Comparison of ENCODE assay signal across 13 cellular contexts in the genomic region with DNA sequence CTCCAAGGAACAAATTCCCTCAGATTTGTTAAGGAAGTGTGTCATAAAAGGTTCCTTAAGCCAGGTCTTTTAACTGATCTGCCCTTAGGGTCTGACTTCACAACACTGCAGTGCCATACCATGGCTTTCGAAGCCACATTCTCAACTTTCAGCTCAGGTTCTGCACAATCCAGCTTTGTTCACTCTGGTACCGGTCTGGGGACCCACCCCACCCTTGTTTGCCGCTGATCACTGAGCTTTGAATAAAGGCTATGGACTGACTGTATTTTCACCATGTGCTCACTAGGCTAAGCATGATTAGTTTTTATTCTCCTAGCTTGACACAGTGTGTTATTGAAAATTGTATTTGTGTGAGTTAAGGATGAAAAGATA. TPM values are rescaled to one million over a fixed set of nuclear protein-coding genes. Genes with fewer than 3 reads are reported as not detected.
DNase-seq lines count a peak whose midpoint lies in the region; ATAC-seq and TF ChIP-seq lines count a peak whose summit lies in the region.
"Had no signal": no experiment of that assay in that cellular context is flagged by ENCODE, and none has a peak within 500 bp of the region (broad histone marks: within the 10 kb centered on the region; RNA-seq: fewer than 3 reads in every experiment).

No MANE protein-coding gene starts in this region.

- peak overlapping the region; percentile 42 for H3K27ac ChIP-seq in osteoblast (ENCODE audit: low read depth, low read length)
- no peak overlapping the region for H3K27ac ChIP-seq in uterus
- H3K27ac ChIP-seq: vagina had no signal

- H3K9me3 ChIP-seq in osteoblast (ENCODE audit: low read depth, low read length) (no peaks in the 10 kb centered on the region), uterus (no peaks in the 10 kb centered on the region)
- H3K9me3 ChIP-seq: vagina had no signal

- H2AFZ ChIP-seq in osteoblast (ENCODE audit: low read length), result no peak overlapping the region

- peaks cover 36% of the 10 kb centered on the region in 2 donors for H3K4me1 Mint-ChIP-seq in natural killer cell treated with Interleukin-12 subunit alpha and Interleukin-12 subunit beta and Interleukin-15 and Interleukin-18, amount 100 ng/mL, for 72 hours (ENCODE audit: low read depth in 2 of 2)
- peaks cover 52 to 58% of the 10 kb centered on the region in 2 donors for H3K4me1 Mint-ChIP-seq in natural killer cell
- H3K4me1 Mint-ChIP-seq in stimulated activated naive CD8-positive, alpha-beta T cell treated with anti-CD3 and anti-CD28 coated beads, Interleukin-15, amount 100 ng/mL, for 72 hours, result peaks cover 41% of the 10 kb centered on the region

- no peak for TF ChIP-seq CTCF in natural killer cell (IDR thresholded peaks at IDR 0.05)
- no peak for TF ChIP-seq CTCF in epithelial cell of esophagus (IDR thresholded peaks at IDR 0.05; ENCODE audit: insufficient read depth, low read depth, low read length, missing control alignments)
- TF ChIP-seq CTCF in osteoblast (IDR thresholded peaks at IDR 0.05; ENCODE audit: extremely low read depth, low read depth, low read length), result no peak
- no peak for TF ChIP-seq CTCF in uterus (IDR thresholded peaks at IDR 0.05)

- no peak overlapping the region for H3K4me2 ChIP-seq in osteoblast (ENCODE audit: insufficient read depth, low read length)

- H3K27me3 ChIP-seq in osteoblast (ENCODE audit: insufficient read depth, low read length) (no peaks in the 10 kb centered on the region), uterus (no peaks in the 10 kb centered on the region)
- H3K27me3 ChIP-seq: vagina had no signal

- H3K4me1 ChIP-seq in osteoblast (ENCODE audit: insufficient read depth, low read length), result peaks cover 14% of the 10 kb centered on the region
- no peaks in the 10 kb centered on the region for H3K4me1 ChIP-seq in uterus

- H3K9me3 Mint-ChIP-seq in natural killer cell treated with Interleukin-12 subunit alpha and Interleukin-12 subunit beta and Interleukin-15 and Interleukin-18, amount 100 ng/mL, for 72 hours, result no peaks in the 10 kb centered on the region
- H3K9me3 Mint-ChIP-seq in natural killer cell, result no peaks in the 10 kb centered on the region
- no peaks in the 10 kb centered on the region for H3K9me3 Mint-ChIP-seq in stimulated activated naive CD8-positive, alpha-beta T cell treated with anti-CD3 and anti-CD28 coated beads, Interleukin-15, amount 100 ng/mL, for 72 hours

- no peak overlapping the region for H3K4me3 Mint-ChIP-seq in natural killer cell treated with Interleukin-12 subunit alpha and Interleukin-12 subunit beta and Interleukin-15 and Interleukin-18, amount 100 ng/mL, for 72 hours
- no peak overlapping the region for H3K4me3 Mint-ChIP-seq in natural killer cell
- H3K4me3 Mint-ChIP-seq in stimulated activated naive CD8-positive, alpha-beta T cell treated with anti-CD3 and anti-CD28 coated beads, Interleukin-15, amount 100 ng/mL, for 72 hours, result no peak overlapping the region

- H3K27me3 Mint-ChIP-seq in natural killer cell treated with Interleukin-12 subunit alpha and Interleukin-12 subunit beta and Interleukin-15 and Interleukin-18, amount 100 ng/mL, for 72 hours, result no peaks in the 10 kb centered on the region
- no peaks in the 10 kb centered on the region for H3K27me3 Mint-ChIP-seq in natural killer cell (ENCODE audit: low read depth in 2 of 2)
- no peaks in the 10 kb centered on the region for H3K27me3 Mint-ChIP-seq in stimulated activated naive CD8-positive, alpha-beta T cell treated with anti-CD3 and anti-CD28 coated beads, Interleukin-15, amount 100 ng/mL, for 72 hours

- H3K4me3 ChIP-seq in epithelial cell of esophagus (ENCODE audit: low read length) (no peak overlapping the region), osteoblast (ENCODE audit: insufficient read depth, low read length) (no peak overlapping the region), uterus (no peak overlapping the region)
- H3K4me3 ChIP-seq: vagina had no signal

- peaks cover 24% of the 10 kb centered on the region for H3K36me3 ChIP-seq in osteoblast (ENCODE audit: insufficient read depth, low read length)
- H3K36me3 ChIP-seq in uterus, result no peaks in the 10 kb centered on the region

- peak overlapping the region; percentile 2 to 62 for H3K27ac Mint-ChIP-seq in natural killer cell treated with Interleukin-12 subunit alpha and Interleukin-12 subunit beta and Interleukin-15 and Interleukin-18, amount 100 ng/mL, for 72 hours
- H3K27ac Mint-ChIP-seq in natural killer cell, result peak overlapping the region in 1 of 2 donors; percentile 63
- H3K27ac Mint-ChIP-seq in stimulated activated naive CD8-positive, alpha-beta T cell treated with anti-CD3 and anti-CD28 coated beads, Interleukin-15, amount 100 ng/mL, for 72 hours, result peak overlapping the region in 1 of 2 donors; percentile 39

- TF ChIP-seq POLR2A in uterus (IDR thresholded peaks at IDR 0.05), result no peak

- H3K79me2 ChIP-seq in osteoblast (ENCODE audit: insufficient read depth, low read length), result peaks cover 68% of the 10 kb centered on the region

- peaks cover 21% of the 10 kb centered on the region for H3K36me3 Mint-ChIP-seq in natural killer cell treated with Interleukin-12 subunit alpha and Interleukin-12 subunit beta and Interleukin-15 and Interleukin-18, amount 100 ng/mL, for 72 hours
- H3K36me3 Mint-ChIP-seq in natural killer cell, result peaks cover 20% of the 10 kb centered on the region

- ATAC-seq in natural killer cell treated with Interleukin-12 subunit alpha and Interleukin-12 subunit beta and Interleukin-15 and Interleukin-18, amount 100 ng/mL, for 72 hours, result no peak
- ATAC-seq in natural killer cell, result no peak
- no peak for ATAC-seq in stimulated activated naive CD8-positive, alpha-beta T cell treated with anti-CD3 and anti-CD28 coated beads, Interleukin-15, amount 100 ng/mL, for 72 hours

- intact Hi-C loops in natural killer cell (cut with micrococcal nuclease) (no loop called here), uterus (cut with DNase I; ENCODE audit: low total_unique reads) (no loop called here)

- no peak for DNase-seq in natural killer cell treated with Interleukin-12 subunit alpha and Interleukin-12 subunit beta and Interleukin-15 and Interleukin-18, amount 100 ng/mL, for 72 hours (ENCODE audit: low spot score)
- no peak for DNase-seq in natural killer cell
- DNase-seq in epithelial cell of esophagus (ENCODE audit: low read depth), result peak; percentile 13
- peak; percentile 75 for DNase-seq in osteoblast (ENCODE audit: insufficient read length, low spot score, missing footprints)
- no peak for DNase-seq in hepatic stellate cell (ENCODE audit: low spot score)
- no peak for DNase-seq in NCI-H226
- DNase-seq in uterus, result no peak
- no peak for DNase-seq in stimulated activated naive CD8-positive, alpha-beta T cell treated with anti-CD3 and anti-CD28 coated beads, Interleukin-15, amount 100 ng/mL, for 72 hours
- DNase-seq: NCI-H2107; Right ventricle myocardium superior; stimulated activated CD4-positive, alpha-beta T cell treated with anti-CD3 and anti-CD28 coated beads, Interleukin-1b, Interleukin-23, amount 100 ng/mL, for 48 hours; T-helper 9 cell had no signal

- peaks cover 33% of the 10 kb centered on the region for H4K20me1 ChIP-seq in osteoblast (ENCODE audit: insufficient read depth, low read length)

RNA-seq across cellular contexts. Expression of gene SNX1, which starts 15.9 kb away (rescaled TPM):
- 100 to 1,000 TPM; 119 to 132 TPM for total RNA-seq in natural killer cell treated with Interleukin-12 subunit alpha and Interleukin-12 subunit beta and Interleukin-15 and Interleukin-18, amount 100 ng/mL, for 72 hours
- total RNA-seq in natural killer cell (100 to 1,000 TPM; 110 to 141 (median 111) TPM), osteoblast (51.0 and 51.9 TPM in 2 replicates), uterus (100 to 1,000 TPM in 2 of 4 donors, 10 to 100 TPM in 2; 74.5 to 178 (median 95.5) TPM)

RNA-seq across cellular contexts. Expression of gene CIAO2A, which starts 18.0 kb away (rescaled TPM):
- 10 to 100 TPM; 55.7 to 65.4 TPM for total RNA-seq in natural killer cell treated with Interleukin-12 subunit alpha and Interleukin-12 subunit beta and Interleukin-15 and Interleukin-18, amount 100 ng/mL, for 72 hours
- total RNA-seq in natural killer cell, result 10 to 100 TPM; 20.2 to 23.9 (median 22.9) TPM
- 45.2 and 51.0 TPM in 2 replicates for total RNA-seq in osteoblast
- total RNA-seq in uterus, result 10 to 100 TPM; 21.4 to 53.8 (median 34.3) TPM

RNA-seq across cellular contexts. Expression of gene SNX22, which starts 39.9 kb away (rescaled TPM):
- total RNA-seq in natural killer cell treated with Interleukin-12 subunit alpha and Interleukin-12 subunit beta and Interleukin-15 and Interleukin-18, amount 100 ng/mL, for 72 hours, result under 1 TPM in 1 of 2 donors, not detected in 1; 0.07 TPM
- under 1 TPM; 0.41 to 0.80 (median 0.75) TPM for total RNA-seq in natural killer cell
- total RNA-seq in osteoblast, result under 0.01 and 0.29 TPM in 2 replicates
- 1 to 10 TPM in 1 of 4 donors, under 1 TPM in 1, not detected in 2; 0.55 to 1.7 TPM for total RNA-seq in uterus
- total RNA-seq: vagina had no signal

RNA-seq across cellular contexts. Expression of gene PPIB, which starts 51.2 kb away (rescaled TPM):
- total RNA-seq in natural killer cell treated with Interleukin-12 subunit alpha and Interleukin-12 subunit beta and Interleukin-15 and Interleukin-18, amount 100 ng/mL, for 72 hours, result 100 to 1,000 TPM; 490 to 530 TPM
- 100 to 1,000 TPM; 234 to 298 (median 251) TPM for total RNA-seq in natural killer cell
- total RNA-seq in osteoblast, result 954 and 1,032 TPM in 2 replicates
- total RNA-seq in uterus, result 100 to 1,000 TPM; 309 to 914 (median 465) TPM

Comparison
In these comparisons a context has a peak if more than half of its experiments do, and no peak if none do; other contexts are left out.
1. DNase-seq: peak in epithelial cell of esophagus (single experiment) and osteoblast (single experiment); none in natural killer cell treated with Interleukin-12 subunit alpha and Interleukin-12 subunit beta and Interleukin-15 and Interleukin-18, amount 100 ng/mL, for 72 hours (single experiment), natural killer cell (single experiment), hepatic stellate cell (single experiment), NCI-H226 (single experiment), uterus (0 of 2) and stimulated activated naive CD8-positive, alpha-beta T cell treated with anti-CD3 and anti-CD28 coated beads, Interleukin-15, amount 100 ng/mL, for 72 hours (0 of 2).